Comparison of ENCODE assay signal across 16 cellular contexts in genomic region chr1:85607913-85608250, GRCh38. TPM values are rescaled to one million over a fixed set of nuclear protein-coding genes. Genes with fewer than 3 reads are reported as not detected.
DNase-seq lines count a peak whose midpoint lies in the region; ATAC-seq and TF ChIP-seq lines count a peak whose summit lies in the region.
"Had no signal": no experiment of that assay in that cellular context is flagged by ENCODE, and none has a peak within 500 bp of the region (broad histone marks: within the 10 kb centered on the region; RNA-seq: fewer than 3 reads in every experiment).

No MANE protein-coding gene starts in this region.

- H3K4me1 ChIP-seq in HUES64 (ENCODE audit: insufficient read depth, low read length) (peaks cover 24% of the 10 kb centered on the region), ectodermal cell (ENCODE audit: control insufficient read depth, insufficient read depth, low read length) (peaks cover 9% of the 10 kb centered on the region), mesodermal cell (ENCODE audit: control insufficient read depth, insufficient read depth, low read length, poor library complexity, severe bottlenecking) (peaks cover 45% of the 10 kb centered on the region), esophagus squamous epithelium (peaks cover 0 to 9% (median 0%) of the 10 kb centered on the region in 3 donors)
- H3K4me1 ChIP-seq: spleen had no signal

- H3K36me3 ChIP-seq in HUES64 (ENCODE audit: insufficient read depth, low read length): no peaks in the 10 kb centered on the region
- H3K36me3 ChIP-seq in ectodermal cell (ENCODE audit: control insufficient read depth, insufficient read depth, low read length): no peaks in the 10 kb centered on the region
- no peaks in the 10 kb centered on the region for H3K36me3 ChIP-seq in mesodermal cell (ENCODE audit: control insufficient read depth, insufficient read depth, low read length)
- H3K36me3 ChIP-seq in esophagus squamous epithelium: no peaks in the 10 kb centered on the region
- H3K36me3 ChIP-seq: spleen had no signal

- H3K27ac ChIP-seq in AG04450 (ENCODE audit: low read depth, low read length) (peak overlapping the region; percentile 99), HUES64 (ENCODE audit: low read depth, low read length) (peak overlapping the region; percentile 86), ectodermal cell (ENCODE audit: insufficient read depth, low read depth, low read length, poor library complexity, severe bottlenecking) (peak overlapping the region; percentile 9), mesodermal cell (ENCODE audit: low read depth, low read length, severe bottlenecking) (peak overlapping the region; percentile 94), esophagus squamous epithelium (no peak overlapping the region)
- H3K27ac ChIP-seq: spleen had no signal

- H3K9ac ChIP-seq in HUES64 (ENCODE audit: low read depth, low read length): peak overlapping the region; percentile 17; the same call in 1 of the 2 replicates

- no peaks in the 10 kb centered on the region for H3K27me3 ChIP-seq in AG04450 (ENCODE audit: control insufficient read depth, insufficient read depth, low read length)
- H3K27me3 ChIP-seq in HUES64 (ENCODE audit: insufficient read depth, low read length): no peaks in the 10 kb centered on the region
- H3K27me3 ChIP-seq in ectodermal cell (ENCODE audit: control insufficient read depth, insufficient read depth, low read length, poor library complexity, severe bottlenecking): no peaks in the 10 kb centered on the region
- H3K27me3 ChIP-seq in esophagus squamous epithelium: no peaks in the 10 kb centered on the region
- H3K27me3 ChIP-seq: spleen had no signal

- H3K4me3 ChIP-seq in AG04450 (ENCODE audit: low read depth, low read length) (no peak overlapping the region), HUES64 (ENCODE audit: low read length) (no peak overlapping the region), ectodermal cell (ENCODE audit: insufficient read depth, low read depth, low read length) (no peak overlapping the region), mesodermal cell (ENCODE audit: extremely low read depth, insufficient read depth, low read length, poor library complexity, severe bottlenecking) (no peak overlapping the region), esophagus squamous epithelium (no peak overlapping the region)
- H3K4me3 ChIP-seq: spleen had no signal

- TF ChIP-seq POLR2A in esophagus squamous epithelium (IDR thresholded peaks at IDR 0.05): no peak

- no peak for ATAC-seq in GM19455 (IDR thresholded peaks at IDR 0.05; ENCODE audit: unreplicated experiment)
- ATAC-seq: activated naive CD8-positive, alpha-beta T cell treated with anti-CD3 and anti-CD28 coated beads, Interleukin-2, amount 50 U/mL, for 24 hours; activated T-cell treated with anti-CD3 and anti-CD28 coated beads, Interleukin-2, amount 50 U/mL, for 72 hours; CD8-positive, alpha-beta T cell had no signal

- CTCF ChIA-PET in AG04450 (lab: Charles Lee): interaction anchor here (0.8 to 3.4 kb wide), 3 partner anchors 22 to 85 kb away, joined by 3 to 20 read pairs (median 3); no protein-coding TSS in a partner anchor

- H3K9me3 ChIP-seq in AG04450 (ENCODE audit: control insufficient read depth, insufficient read depth, low read length) (no peaks in the 10 kb centered on the region), HUES64 (ENCODE audit: insufficient read depth, low read depth, low read length) (no peaks in the 10 kb centered on the region), ectodermal cell (ENCODE audit: control insufficient read depth, low read length) (no peaks in the 10 kb centered on the region), mesodermal cell (ENCODE audit: control insufficient read depth, low read length) (no peaks in the 10 kb centered on the region), esophagus squamous epithelium (no peaks in the 10 kb centered on the region)
- H3K9me3 ChIP-seq: spleen had no signal

- intact Hi-C loops in esophagus squamous epithelium (cut with DNase I): no loop called here

- 82% methylated on average over 4 of the region's 4 CpGs for WGBS in HUES64
- 88 to 89% methylated on average over 4 of the region's 4 CpGs for WGBS in ectodermal cell, 2 experiments
- WGBS in mesodermal cell (ENCODE audit: insufficient coverage in 2 of 2), 2 experiments: 86 to 89% methylated on average over 3 of the region's 4 CpGs
- WGBS in esophagus squamous epithelium, 2 donors: 89 to 95% methylated on average over 4 of the region's 4 CpGs

- DNase-seq in AG04450 (ENCODE audit: low read depth, low spot score) (no peak), esophagus squamous epithelium (lab: John Stamatoyannopoulos, UW) (no peak), inferior parietal cortex (ENCODE audit: extremely low spot score) (no peak)
- DNase-seq in stimulated activated CD4-positive, alpha-beta T cell treated with anti-CD3 and anti-CD28 coated beads, Interleukin-2, amount 100 ng/mL, for 24 hours: no peak
- DNase-seq: activated CD4-positive, alpha-beta memory T cell treated with anti-CD3 and anti-CD28 coated beads, Interleukin-2, amount 10 ng/mL, durations not matched to agents 7 days and 5 days; activated naive CD8-positive, alpha-beta T cell treated with anti-CD3 and anti-CD28 coated beads, Interleukin-2, amount 50 U/mL, for 24 hours; activated T-cell treated with anti-CD3 and anti-CD28 coated beads, Interleukin-2, amount 50 U/mL, for 72 hours; CD8-positive, alpha-beta T cell; cerebellar nuclear complex; NCI-H187 treated with DMSO at 0.1 percent for 48 hours; NCI-H524; spleen had no signal

- no peak for TF ChIP-seq CTCF in AG04450 (IDR thresholded peaks at IDR 0.05; ENCODE audit: low read depth, low read length)
- TF ChIP-seq CTCF in esophagus squamous epithelium (IDR thresholded peaks at IDR 0.05): no peak

- POLR2A ChIA-PET in AG04450 (lab: Yijun Ruan, JAX): interaction anchor here (0.8 to 3.9 kb wide), 7 partner anchors 21 to 242 kb away, joined by 3 to 49 read pairs (median 9); partner anchors contain the start of gene CCN1

RNA-seq across cellular contexts. Expression of gene CCN1, which starts 27.3 kb away (rescaled TPM):
- 194 and 206 TPM in 2 replicates for polyA plus RNA-seq in AG04450 (2011; rRNA removed)
- polyA minus RNA-seq in AG04450 (2011; rRNA and poly(A)+ RNA removed): 172 and 200 TPM in 2 replicates
- 35.5 TPM for polyA plus RNA-seq in HUES64 (2013, experiment 1 of 2)
- polyA plus RNA-seq in HUES64 (2013, experiment 2 of 2): 36.1 TPM
- polyA plus RNA-seq in ectodermal cell (2013, experiment 1 of 4): 90.1 TPM
- 85.7 TPM for polyA plus RNA-seq in ectodermal cell (2013, experiment 2 of 4)
- polyA plus RNA-seq in ectodermal cell (2013, experiment 3 of 4): 62.9 TPM
- 55.3 TPM for polyA plus RNA-seq in ectodermal cell (2013, experiment 4 of 4)
- polyA plus RNA-seq in mesodermal cell (2013, experiment 1 of 2): 311 TPM
- polyA plus RNA-seq in mesodermal cell (2013, experiment 2 of 2): 252 TPM
- total RNA-seq in esophagus squamous epithelium: 10 to 100 TPM in 1 of 4 donors, 1 to 10 TPM in 3; 4.5 to 15.1 (median 8.0) TPM
- total RNA-seq: activated CD4-positive, alpha-beta memory T cell treated with anti-CD3 and anti-CD28 coated beads, Interleukin-2, amount 10 ng/mL, durations not matched to agents 7 days and 5 days; CD8-positive, alpha-beta T cell had no signal

Comparison
In these comparisons a context has a peak if more than half of its experiments do, and no peak if none do; other contexts are left out.
1. H3K27ac ChIP-seq: peak in AG04450 (single experiment), HUES64 (single experiment), ectodermal cell (single experiment) and mesodermal cell (single experiment); none in esophagus squamous epithelium (0 of 4).